Comparison of ENCODE assay signal across 16 cellular contexts in genomic region chr2:131077966-131078365, GRCh38. TPM values are rescaled to one million over a fixed set of nuclear protein-coding genes. Genes with fewer than 3 reads are reported as not detected.
DNase-seq lines count a peak whose midpoint lies in the region; TF ChIP-seq lines count a peak whose summit lies in the region.
"Had no signal": no experiment of that assay in that cellular context is flagged by ENCODE, and none has a peak within 500 bp of the region (broad histone marks: within the 10 kb centered on the region; RNA-seq: fewer than 3 reads in every experiment).

No MANE protein-coding gene starts in this region.

- H3K4me1 ChIP-seq in Caco-2 (no peaks in the 10 kb centered on the region), HUES6 (ENCODE audit: control insufficient read depth, insufficient read depth, low read length) (peaks cover 16% of the 10 kb centered on the region), mucosa of stomach (ENCODE audit: control insufficient read depth, insufficient read depth, low read length) (peaks cover 24% of the 10 kb centered on the region), tibial nerve (peaks cover 0 to 55% (median 14%) of the 10 kb centered on the region in 4 donors)

- DNase-seq in Caco-2, result no peak
- DNase-seq in NCI-H345 treated with DMSO at 0.1 percent for 48 hours (lab: John Stamatoyannopoulos, UW; ENCODE audit: unreplicated experiment), result no peak
- DNase-seq in SHP77 treated with DMSO at 0.1 percent for 48 hours (lab: John Stamatoyannopoulos, UW), result no peak
- DNase-seq in GM20000 (ENCODE audit: low spot score), result no peak
- no peak for DNase-seq in tibial nerve (ENCODE audit: low spot score in 2 of 2)
- DNase-seq: activated CD4-positive, alpha-beta T cell treated with anti-CD3 and anti-CD28 coated beads, Interleukin-2, amount 10 ng/mL, durations not matched to agents 24 days and 14 days; activated T-cell treated with anti-CD3 and anti-CD28 coated beads, Interleukin-2, amount 50 U/mL, for 4 hours; AML-193; NCI-H1105; NCI-H526; sigmoid colon; stimulated activated naive CD4-positive, alpha-beta T cell treated with Interleukin-2 at 50 U/mL for 16 hours had no signal

- H3K9me3 Mint-ChIP-seq in Caco-2 (ENCODE audit: unreplicated experiment), result no peaks in the 10 kb centered on the region
- H3K9me3 Mint-ChIP-seq in dendritic cell treated with granulocyte-macrophage colony-stimulating factor and Interleukin-4, amounts not matched to agents 40 ng/mL and 50 ng/mL, for 4 days, result no peaks in the 10 kb centered on the region
- H3K9me3 Mint-ChIP-seq: activated CD4-positive, alpha-beta T cell treated with anti-CD3 and anti-CD28 coated beads, Interleukin-2, amount 10 ng/mL, durations not matched to agents 24 days and 14 days; activated T-cell treated with anti-CD3 and anti-CD28 coated beads, Interleukin-2, amount 50 U/mL, for 4 hours had no signal

- no TSS peak for BruUV-seq in Caco-2 (replicated peaks; lab: Mats Ljungman, UMichigan)

- H3K9me3 ChIP-seq in Caco-2 (no peaks in the 10 kb centered on the region), HUES6 (ENCODE audit: control insufficient read depth, insufficient read depth, low read depth, low read length) (no peaks in the 10 kb centered on the region), mucosa of stomach (ENCODE audit: control insufficient read depth, low read length) (no peaks in the 10 kb centered on the region), tibial nerve (no peaks in the 10 kb centered on the region)
- H3K9me3 ChIP-seq: adrenal gland, sigmoid colon had no signal

- no peaks in the 10 kb centered on the region for H3K27me3 Mint-ChIP-seq in Caco-2 (ENCODE audit: insufficient read depth, unreplicated experiment)
- no peaks in the 10 kb centered on the region for H3K27me3 Mint-ChIP-seq in dendritic cell treated with granulocyte-macrophage colony-stimulating factor and Interleukin-4, amounts not matched to agents 40 ng/mL and 50 ng/mL, for 4 days
- H3K27me3 Mint-ChIP-seq: activated CD4-positive, alpha-beta T cell treated with anti-CD3 and anti-CD28 coated beads, Interleukin-2, amount 10 ng/mL, durations not matched to agents 24 days and 14 days had no signal

- TF ChIP-seq EP300 in tibial nerve (IDR thresholded peaks at IDR 0.05), result no peak

- peaks cover 8% of the 10 kb centered on the region for H3K4me1 Mint-ChIP-seq in Caco-2 (ENCODE audit: low read depth, unreplicated experiment)
- peaks cover 8% of the 10 kb centered on the region for H3K4me1 Mint-ChIP-seq in dendritic cell treated with granulocyte-macrophage colony-stimulating factor and Interleukin-4, amounts not matched to agents 40 ng/mL and 50 ng/mL, for 4 days (ENCODE audit: low read depth)

- H3K4me3 ChIP-seq in Caco-2 (ENCODE audit: low read depth, low read length) (no peak overlapping the region), HUES6 (ENCODE audit: low read depth, low read length) (no peak overlapping the region), mucosa of stomach (ENCODE audit: low read length) (no peak overlapping the region), tibial nerve (no peak overlapping the region)
- H3K4me3 ChIP-seq: adrenal gland, sigmoid colon had no signal

- POLR2A ChIA-PET in Caco-2 (lab: Charles Lee), result no interaction called here

- 77 to 81% methylated on average over 3 of the region's 3 CpGs for WGBS in tibial nerve, 2 donors

- no peaks in the 10 kb centered on the region for H3K27me3 ChIP-seq in Caco-2 (replicated peaks; ENCODE audit: control insufficient read depth, insufficient read depth, low read length)
- H3K27me3 ChIP-seq in HUES6 (ENCODE audit: control insufficient read depth, insufficient read depth, low read length), result no peaks in the 10 kb centered on the region
- no peaks in the 10 kb centered on the region for H3K27me3 ChIP-seq in mucosa of stomach (ENCODE audit: control insufficient read depth, insufficient read depth, low read length)
- H3K27me3 ChIP-seq in tibial nerve, result no peaks in the 10 kb centered on the region
- H3K27me3 ChIP-seq: adrenal gland, sigmoid colon had no signal

- no peak for TF ChIP-seq POLR2A in tibial nerve (IDR thresholded peaks at IDR 0.05)

- peaks cover 98% of the 10 kb centered on the region for H3K36me3 Mint-ChIP-seq in Caco-2 (ENCODE audit: insufficient read depth, unreplicated experiment)
- peaks cover 100% of the 10 kb centered on the region for H3K36me3 Mint-ChIP-seq in dendritic cell treated with granulocyte-macrophage colony-stimulating factor and Interleukin-4, amounts not matched to agents 40 ng/mL and 50 ng/mL, for 4 days (ENCODE audit: low read depth)

- H3K36me3 ChIP-seq in Caco-2 (ENCODE audit: control insufficient read depth, insufficient read depth, low read length) (peaks cover 3% of the 10 kb centered on the region; the same call in 1 of the 2 replicates), HUES6 (ENCODE audit: control insufficient read depth, insufficient read depth, low read length) (peaks cover 90% of the 10 kb centered on the region), mucosa of stomach (ENCODE audit: control insufficient read depth, insufficient read depth, low read length) (no peaks in the 10 kb centered on the region), tibial nerve (peaks cover 0 to 78% (median 3%) of the 10 kb centered on the region in 3 donors)

- peak overlapping the region; percentile 52 for H3K27ac Mint-ChIP-seq in Caco-2 (ENCODE audit: unreplicated experiment)
- H3K27ac Mint-ChIP-seq in dendritic cell treated with granulocyte-macrophage colony-stimulating factor and Interleukin-4, amounts not matched to agents 40 ng/mL and 50 ng/mL, for 4 days, result peak overlapping the region; percentile 3

- H3K9ac ChIP-seq in HUES6 (ENCODE audit: low read length) (no peak overlapping the region), mucosa of stomach (ENCODE audit: low read length) (peak overlapping the region; percentile 24)

- TF ChIP-seq CTCF in Caco-2 (IDR thresholded peaks at IDR 0.05; ENCODE audit: insufficient read depth in 1 of 2, low read depth in 1 of 2, low read length in 1 of 2, severe bottlenecking in 1 of 2, unreplicated experiment in 1 of 2) (no peak), GM20000 (IDR thresholded peaks at IDR 0.05; ENCODE audit: extremely low read depth, missing control alignments) (no peak), tibial nerve (IDR thresholded peaks at IDR 0.05) (no peak)

- no peak overlapping the region for H3K4me3 Mint-ChIP-seq in Caco-2 (ENCODE audit: unreplicated experiment)
- H3K4me3 Mint-ChIP-seq in dendritic cell treated with granulocyte-macrophage colony-stimulating factor and Interleukin-4, amounts not matched to agents 40 ng/mL and 50 ng/mL, for 4 days, result no peak overlapping the region
- H3K4me3 Mint-ChIP-seq: activated CD4-positive, alpha-beta T cell treated with anti-CD3 and anti-CD28 coated beads, Interleukin-2, amount 10 ng/mL, durations not matched to agents 24 days and 14 days; activated T-cell treated with anti-CD3 and anti-CD28 coated beads, Interleukin-2, amount 50 U/mL, for 4 hours had no signal

- H3K27ac ChIP-seq in HUES6 (ENCODE audit: low read depth, low read length), result 0 out of 2 replicates have a peak overlapping the region, but pooled peaks have one; percentile 21
- peak overlapping the region in 1 of 4 donors; percentile 71 for H3K27ac ChIP-seq in tibial nerve
- H3K27ac ChIP-seq: sigmoid colon had no signal

- CTCF ChIA-PET in Caco-2 (lab: Charles Lee), result no interaction called here

- intact Hi-C loops in Caco-2 (cut with micrococcal nuclease; ENCODE audit: unreplicated experiment), result no loop called here
- intact Hi-C loops in dendritic cell treated with granulocyte-macrophage colony-stimulating factor and Interleukin-4, amounts not matched to agents 40 ng/mL and 50 ng/mL, for 4 days (cut with micrococcal nuclease), result no loop called here

RNA-seq across cellular contexts. Expression of gene FAM168B, which starts 15.3 kb away (rescaled TPM):
- total RNA-seq in Caco-2 (2022), result 109 and 119 TPM in 2 replicates
- total RNA-seq in tibial nerve, result 100 to 1,000 TPM in 3 of 4 donors, 10 to 100 TPM in 1; 96.0 to 115 (median 107) TPM

RNA-seq across cellular contexts. Expression of gene PLEKHB2, which starts 27.2 kb away (rescaled TPM):
- 132 and 139 TPM in 2 replicates for total RNA-seq in Caco-2 (2022)
- 10 to 100 TPM; 57.9 to 77.9 (median 72.7) TPM for total RNA-seq in tibial nerve
